In the genomic region with DNA sequence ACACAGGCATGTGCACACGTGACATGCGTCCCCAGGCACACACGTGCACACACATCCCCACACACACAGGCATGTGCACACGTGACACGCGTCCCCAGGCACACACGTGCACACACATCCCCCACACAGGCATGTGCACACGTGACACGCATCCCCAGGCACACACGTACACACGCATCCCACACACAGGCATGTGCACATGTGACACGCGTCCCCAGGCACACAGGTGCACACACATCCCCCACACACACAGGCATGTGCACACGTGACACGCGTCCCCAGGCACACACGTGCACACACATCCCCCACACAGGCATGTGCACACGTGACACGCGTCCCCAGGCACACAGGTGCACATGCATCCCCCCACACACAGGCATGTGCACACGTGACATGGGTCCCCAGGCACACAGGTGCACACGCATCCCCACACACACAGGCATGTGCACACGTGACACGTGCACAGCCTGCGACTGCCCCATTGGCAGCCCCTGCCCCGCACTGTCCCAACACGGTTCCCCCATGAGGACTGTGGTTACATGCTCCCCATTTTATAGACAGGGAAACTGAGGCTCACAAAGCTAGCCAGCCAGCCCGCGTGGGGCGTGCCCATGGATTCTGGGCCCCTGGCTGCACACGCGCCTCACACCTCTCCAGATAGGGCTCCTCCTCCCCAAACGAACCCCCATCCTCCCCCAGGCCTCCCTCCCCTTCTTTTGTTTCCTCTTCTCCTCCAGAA, we compare ENCODE assay signal across 6 cellular contexts.
DNase-seq lines count a peak whose midpoint lies in the region; ATAC-seq, FAIRE-seq and TF ChIP-seq lines count a peak whose summit lies in the region.
"Not testable (repeated sequence)": the region's sequence is repeated elsewhere in the genome, so short reads cannot be mapped to it uniquely, and the experiment has no call there.

No MANE protein-coding gene starts in this region.

- H3K4ac ChIP-seq in trophoblast cell (ENCODE audit: low read depth, low read length): not testable (repeated sequence)

- not testable (repeated sequence) for H2AFZ ChIP-seq in K562 (ENCODE audit: low read depth, low read length); HepG2 (ENCODE audit: low read length); trophoblast cell (ENCODE audit: insufficient read depth, low read length, poor library complexity)

- 8% methylated on average over 24 of the region's 33 CpGs for WGBS in K562 (ENCODE audit: insufficient coverage, low coverage, missing lambda C conversion rate)
- WGBS in HepG2 (ENCODE audit: low lambda C conversion rate): 71% methylated on average over 22 of the region's 33 CpGs
- WGBS in trophoblast cell (ENCODE audit: extremely low coverage, insufficient coverage, insufficient read length): no CpG with 5 or more reads among the region's 33 CpGs

- H3K4me3 Mint-ChIP-seq in glutamatergic neuron (ENCODE audit: unreplicated experiment): not testable (repeated sequence)

- not testable (repeated sequence) for H4K20me1 ChIP-seq in BLaER1; HepG2 (ENCODE audit: insufficient read depth, low read length)
- peaks cover 10% of the 10 kb centered on the region; the same call in 1 of the 2 replicates for H4K20me1 ChIP-seq in K562 (replicated peaks; ENCODE audit: control insufficient read depth, insufficient read depth, low read length)

- H3K18ac ChIP-seq in trophoblast cell (ENCODE audit: low read length): not testable (repeated sequence)

- H3K14ac ChIP-seq in trophoblast cell (ENCODE audit: low read length): not testable (repeated sequence)

- not testable (repeated sequence) for TF ChIP-seq EP300 in K562 (IDR thresholded peaks at IDR 0.05; ENCODE audit: low read length); HepG2 (IDR thresholded peaks at IDR 0.05; ENCODE audit: low read depth in 2 of 2, low read length in 2 of 2); HepG2 (CRISPR knock-in tag; IDR thresholded peaks at IDR 0.05; ENCODE audit: borderline replicate concordance)

- DNase-seq in HTR-8/SVneo (ENCODE audit: insufficient read length, low spot score); K562 (ENCODE audit: extremely low read depth in 1 of 4, low spot score in 3 of 4); HepG2 (ENCODE audit: low spot score); trophoblast cell: not testable (repeated sequence)
- DNase-seq in glutamatergic neuron: peak; percentile 4

- intact Hi-C loops in K562 (cut with micrococcal nuclease); HepG2 (cut with micrococcal nuclease; ENCODE audit: unreplicated experiment): not testable (repeated sequence)

- in situ Hi-C loops in K562 (cut with MboI); HepG2 (cut with HindIII; ENCODE audit: extremely low pct_ligation_motif_present, low pct_unique_long_range_greater_than_20kb): not testable (repeated sequence)

- H3K9me1 ChIP-seq in K562 (ENCODE audit: control insufficient read depth, insufficient read depth, low read length): not testable (repeated sequence)

- H3K27ac ChIP-seq in BLaER1: peak overlapping the region; percentile 90
- not testable (repeated sequence) for H3K27ac ChIP-seq in K562 (ENCODE audit: extremely low read depth, low read depth, low read length); HepG2 (ENCODE audit: extremely low read length, insufficient read depth, low read length); trophoblast cell (ENCODE audit: low read depth, low read length)

- H3K4me2 ChIP-seq in BLaER1: peak overlapping the region; percentile 96
- not testable (repeated sequence) for H3K4me2 ChIP-seq in K562 (ENCODE audit: insufficient read depth, low read length); HepG2 (ENCODE audit: low read depth, low read length); trophoblast cell (ENCODE audit: low read length)

- not testable (repeated sequence) for H3K27me3 Mint-ChIP-seq in glutamatergic neuron (ENCODE audit: unreplicated experiment)

- H3K27me3 ChIP-seq in BLaER1; trophoblast cell (ENCODE audit: insufficient read depth, low read length): not testable (repeated sequence)
- H3K27me3 ChIP-seq in K562 (ENCODE audit: control insufficient read depth in 2 of 2, insufficient read depth in 2 of 2, low read length in 2 of 2) (peaks cover 26 to 53% of the 10 kb centered on the region in 2 experiments), HepG2 (ENCODE audit: control insufficient read depth in 1 of 2, insufficient read depth in 2 of 2, low read length in 2 of 2) (peaks cover 7 to 54% of the 10 kb centered on the region in 2 experiments; a peak in 4 of 5 replicates)

- not testable (repeated sequence) for H3K79me1 ChIP-seq in trophoblast cell (ENCODE audit: low read length)

- not testable (repeated sequence) for H4K12ac ChIP-seq in trophoblast cell (ENCODE audit: low read depth, low read length)

- H3K36me3 Mint-ChIP-seq in glutamatergic neuron (ENCODE audit: unreplicated experiment): not testable (repeated sequence)

- H3K4me1 ChIP-seq in BLaER1: peaks cover 92% of the 10 kb centered on the region
- not testable (repeated sequence) for H3K4me1 ChIP-seq in K562 (replicated peaks in 1 of 2; ENCODE audit: control insufficient read depth in 2 of 2, insufficient read depth in 2 of 2, low read length in 2 of 2); HepG2 (ENCODE audit: insufficient read depth, low read length); trophoblast cell (ENCODE audit: control insufficient read depth in 1 of 2, insufficient read depth in 2 of 2, low read length in 2 of 2)

- not testable (repeated sequence) for H3K23ac ChIP-seq in trophoblast cell (ENCODE audit: low read length)

- not testable (repeated sequence) for H4K91ac ChIP-seq in trophoblast cell (ENCODE audit: low read depth, low read length)

- BruUV-seq in K562 (replicated peaks; lab: Mats Ljungman, UMichigan); HepG2 (replicated peaks; lab: Mats Ljungman, UMichigan): not testable (repeated sequence)

- H2AK5ac ChIP-seq in trophoblast cell (ENCODE audit: low read length): not testable (repeated sequence)

- H3K4me1 Mint-ChIP-seq in glutamatergic neuron (ENCODE audit: low read depth, unreplicated experiment): peaks cover 32% of the 10 kb centered on the region

- not testable (repeated sequence) for H2BK5ac ChIP-seq in trophoblast cell (ENCODE audit: low read depth, low read length, poor library complexity)

- TF ChIP-seq RAD21 in K562 (CRISPR knock-in tag; conservative IDR thresholded peaks at IDR 0.05 in 1 of 2, IDR thresholded peaks at IDR 0.05 in 1 of 2); HepG2 (CRISPR knock-in tag; IDR thresholded peaks at IDR 0.05): not testable (repeated sequence)

- not testable (repeated sequence) for H4K8ac ChIP-seq in trophoblast cell (ENCODE audit: low read depth, low read length)

- POLR2A ChIA-PET in K562 (lab: Yijun Ruan, JAX); HepG2 (lab: Yijun Ruan, JAX): not testable (repeated sequence)

- not testable (repeated sequence) for ATAC-seq in K562, HepG2

- peak; percentile 55 for FAIRE-seq in HTR-8/SVneo (lab: Jason Lieb, UNC)
- FAIRE-seq in K562 (lab: Jason Lieb, UNC); HepG2 (lab: Jason Lieb, UNC): not testable (repeated sequence)

- peak overlapping the region; percentile 77 for H3K9ac ChIP-seq in BLaER1
- not testable (repeated sequence) for H3K9ac ChIP-seq in K562 (ENCODE audit: insufficient read depth in 1 of 2, low read depth in 2 of 2, low read length in 2 of 2); HepG2 (ENCODE audit: insufficient read depth, low read depth, low read length); trophoblast cell (ENCODE audit: low read length)

- H3K9me3 ChIP-seq in BLaER1; K562 (replicated peaks; ENCODE audit: control insufficient read depth, insufficient read depth, low read depth, low read length); HepG2 (ENCODE audit: low read length); trophoblast cell (ENCODE audit: insufficient read depth, low read depth, low read length): not testable (repeated sequence)

- H3K27ac Mint-ChIP-seq in glutamatergic neuron (ENCODE audit: unreplicated experiment): not testable (repeated sequence)

- H3K4me3 ChIP-seq in BLaER1; K562; HepG2 (replicated peaks in 1 of 3; ENCODE audit: insufficient read depth in 1 of 3, low read depth in 2 of 3, low read length in 3 of 3): not testable (repeated sequence)
- H3K4me3 ChIP-seq in trophoblast cell (ENCODE audit: low read depth, low read length): peak overlapping the region; percentile 61

- H2BK120ac ChIP-seq in trophoblast cell (ENCODE audit: insufficient read depth, low read length, poor library complexity): not testable (repeated sequence)

- not testable (repeated sequence) for TF ChIP-seq POLR2A in K562 (conservative IDR thresholded peaks at IDR 0.05); HepG2 (IDR thresholded peaks at IDR 0.05; ENCODE audit: insufficient read depth in 1 of 2, low read depth in 2 of 2, low read length in 2 of 2)

- CTCF ChIA-PET in K562 (lab: Yijun Ruan, JAX; ENCODE audit: low intra/inter-chr PET ratio); HepG2 (lab: Yijun Ruan, JAX; ENCODE audit: low intra/inter-chr PET ratio, low total read pairs): not testable (repeated sequence)

- not testable (repeated sequence) for TF ChIP-seq CTCF in K562 (IDR thresholded peaks at IDR 0.05 in 2 of 3, conservative IDR thresholded peaks at IDR 0.05 in 1 of 3; ENCODE audit: insufficient read depth in 2 of 3, low read depth in 1 of 3, low read length in 3 of 3); glutamatergic neuron (IDR thresholded peaks at IDR 0.05; ENCODE audit: partially characterized antibody, unreplicated experiment); HepG2 (CRISPR knock-in tag; IDR thresholded peaks at IDR 0.05)

- H3K36me3 ChIP-seq in BLaER1; K562 (ENCODE audit: control insufficient read depth, insufficient read depth, low read length); HepG2 (replicated peaks in 1 of 2; ENCODE audit: control insufficient read depth in 1 of 2, insufficient read depth in 2 of 2, low read length in 2 of 2); trophoblast cell (ENCODE audit: control insufficient read depth in 1 of 2, insufficient read depth in 2 of 2, low read length in 2 of 2): not testable (repeated sequence)

- H3K79me2 ChIP-seq in K562 (ENCODE audit: control insufficient read depth, insufficient read depth, low read length); HepG2 (ENCODE audit: insufficient read depth, low read length); trophoblast cell (ENCODE audit: control insufficient read depth, insufficient read depth, low read length, poor library complexity): not testable (repeated sequence)

- not testable (repeated sequence) for H2BK12ac ChIP-seq in trophoblast cell (ENCODE audit: low read length)

- not testable (repeated sequence) for H3K9me3 Mint-ChIP-seq in glutamatergic neuron (ENCODE audit: unreplicated experiment)
